1 cellular context compared by ENCODE assay signal in genomic region chr7:102456327-102456726, GRCh38.
TF ChIP-seq lines count a peak whose summit lies in the region.

No MANE protein-coding gene starts in this region.

TF ChIP-seq in HEK293, 187 proteins besides CTCF, POLR2A, EP300 and RAD21 (continued from another document):
- TF ChIP-seq ZBTB11 (tag by site-specific recombination; conservative IDR thresholded peaks at IDR 0.05; ENCODE audit: low read depth) (no peak), PATZ1 (tag by site-specific recombination; IDR thresholded peaks at IDR 0.05) (peak; percentile 96), ZNF10 (tag by site-specific recombination; IDR thresholded peaks at IDR 0.05) (no peak), ZNF704 (tag by site-specific recombination; IDR thresholded peaks at IDR 0.05) (no peak), YY1 (tag by site-specific recombination; IDR thresholded peaks at IDR 0.05) (no peak), ZNF37A (tag by site-specific recombination; IDR thresholded peaks at IDR 0.05) (no peak), SCRT2 (tag by site-specific recombination; IDR thresholded peaks at IDR 0.05) (peak; percentile 93), ZNF416 (tag by site-specific recombination; IDR thresholded peaks at IDR 0.05) (no peak), ZNF121 (tag by site-specific recombination; IDR thresholded peaks at IDR 0.05) (peak; percentile 99), ZBTB20 (tag by site-specific recombination; IDR thresholded peaks at IDR 0.05) (no peak), ZXDB (tag by site-specific recombination; IDR thresholded peaks at IDR 0.05) (0 out of 2 replicates have a peak, but pooled peaks have one; percentile 29), ZSCAN5A (tag by site-specific recombination; IDR thresholded peaks at IDR 0.05) (no peak), ZNF366 (tag by site-specific recombination; conservative IDR thresholded peaks at IDR 0.05) (peak; percentile 39; the same call in 1 of the 2 replicates), KLF17 (tag by site-specific recombination; IDR thresholded peaks at IDR 0.05) (peak; percentile 80), PRDM4 (tag by site-specific recombination; IDR thresholded peaks at IDR 0.05) (0 out of 2 replicates have a peak, but pooled peaks have one; percentile 12), ZNF521 (tag by site-specific recombination; IDR thresholded peaks at IDR 0.05) (no peak), KLF8 (tag by site-specific recombination; IDR thresholded peaks at IDR 0.05) (0 out of 2 replicates have a peak, but pooled peaks have one; percentile 22), ZNF2 (tag by site-specific recombination; IDR thresholded peaks at IDR 0.05) (no peak), IKZF3 (tag by site-specific recombination; IDR thresholded peaks at IDR 0.05) (no peak; the same call in 1 of the 2 replicates), ZNF112 (tag by site-specific recombination; IDR thresholded peaks at IDR 0.05) (no peak), KLF7 (tag by site-specific recombination; IDR thresholded peaks at IDR 0.05; ENCODE audit: borderline replicate concordance) (no peak), ZNF140 (tag by site-specific recombination; IDR thresholded peaks at IDR 0.05) (no peak), BCL11A (tag by site-specific recombination; IDR thresholded peaks at IDR 0.05; ENCODE audit: low read depth) (no peak), ZNF138 (tag by site-specific recombination; IDR thresholded peaks at IDR 0.05; ENCODE audit: borderline replicate concordance) (no peak), ZNF792 (tag by site-specific recombination; IDR thresholded peaks at IDR 0.05) (no peak), ZBTB17 (tag by site-specific recombination; IDR thresholded peaks at IDR 0.05) (peak; percentile 40), ZNF629 (tag by site-specific recombination; IDR thresholded peaks at IDR 0.05) (peak; percentile 62), ZNF837 (tag by site-specific recombination; IDR thresholded peaks at IDR 0.05) (no peak), EGR2 (tag by site-specific recombination; IDR thresholded peaks at IDR 0.05; ENCODE audit: low read depth) (peak; percentile 73), RBAK (tag by site-specific recombination; IDR thresholded peaks at IDR 0.05) (no peak), ZFP69B (tag by site-specific recombination; IDR thresholded peaks at IDR 0.05) (no peak), ZSCAN23 (tag by site-specific recombination; IDR thresholded peaks at IDR 0.05) (no peak), SCRT1 (tag by site-specific recombination; IDR thresholded peaks at IDR 0.05; ENCODE audit: borderline replicate concordance) (peak; percentile 37; the same call in 1 of the 2 replicates), HOXA7 (CRISPR knock-in tag; IDR thresholded peaks at IDR 0.05; ENCODE audit: borderline replicate concordance) (no peak), TCF7L2 (IDR thresholded peaks at IDR 0.05; ENCODE audit: borderline replicate concordance, low read depth, low read length) (no peak), OSR2 (tag by site-specific recombination; IDR thresholded peaks at IDR 0.05) (peak; percentile 37; the same call in 1 of the 2 replicates), ZNF184 (tag by site-specific recombination; IDR thresholded peaks at IDR 0.05) (no peak)
